Comparison of ENCODE assay signal across 25 cellular contexts in the genomic region with DNA sequence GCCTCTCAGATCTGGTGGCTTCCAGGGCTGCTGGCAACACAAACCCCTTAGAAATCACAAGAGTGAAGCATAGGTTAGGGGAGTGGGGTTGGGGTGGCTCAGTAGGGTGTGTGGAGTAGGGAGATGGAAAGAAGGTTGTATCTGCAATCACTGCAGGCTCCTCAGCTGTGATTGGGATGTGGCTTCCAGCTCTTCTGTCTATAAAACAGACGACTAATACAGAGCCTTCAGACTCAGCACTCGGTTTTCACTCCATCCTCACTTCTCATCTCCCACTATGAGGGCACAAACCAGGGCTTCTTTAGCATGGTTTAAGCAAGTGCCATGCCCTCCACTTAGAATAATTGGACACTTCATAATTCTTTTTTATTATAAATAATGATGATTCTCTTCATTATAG. TPM values are rescaled to one million over a fixed set of nuclear protein-coding genes. Genes with fewer than 3 reads are reported as not detected.
"Had no signal": no experiment of that assay in that cellular context is flagged by ENCODE, and none has a peak within 500 bp of the region (broad histone marks: within the 10 kb centered on the region; RNA-seq: fewer than 3 reads in every experiment).

No MANE protein-coding gene starts in this region.

- H3K27ac ChIP-seq: coronary artery, esophagus muscularis mucosa, foreskin keratinocyte, heart right ventricle, lower lobe of right lung, neural progenitor cell, parathyroid adenoma, thoracic aorta, tibial nerve, upper lobe of right lung, uterus had no signal

- H3K9ac ChIP-seq: neural progenitor cell, parathyroid adenoma had no signal

- H3K27ac Mint-ChIP-seq: immature natural killer cell; naive thymus-derived CD4-positive, alpha-beta T cell; nephron; neural progenitor cell; progenitor cell of endocrine pancreas; stimulated activated naive B cell treated with anti-CD40 and anti-IgM and Interleukin-4, amounts not matched to agents 10 μg/mL and 1 μg/mL and 100 μg/mL, for 72 hours; stimulated activated naive CD8-positive, alpha-beta T cell treated with anti-CD3 and anti-CD28 coated beads, Interleukin-15, Interleukin-2, amounts not matched to agents 100 ng/mL and 50 ng/mL, for 24 hours had no signal

- H3K4me2 ChIP-seq: neural progenitor cell had no signal

- H3K4me3 ChIP-seq: coronary artery, esophagus muscularis mucosa, heart right ventricle, lower lobe of right lung, neural progenitor cell, thoracic aorta, tibial nerve, upper lobe of right lung, uterus had no signal

- H3K36me3 ChIP-seq: esophagus muscularis mucosa, heart right ventricle, lower lobe of right lung, neural progenitor cell, thoracic aorta, tibial nerve, upper lobe of right lung, uterus had no signal

- H3K4me1 ChIP-seq: esophagus muscularis mucosa, foreskin keratinocyte, heart right ventricle, lower lobe of right lung, neural progenitor cell, parathyroid adenoma, tibial nerve, upper lobe of right lung, uterus had no signal

- H3K4me1 Mint-ChIP-seq: immature natural killer cell; naive thymus-derived CD4-positive, alpha-beta T cell; nephron; stimulated activated naive B cell treated with anti-CD40 and anti-IgM and Interleukin-4, amounts not matched to agents 10 μg/mL and 1 μg/mL and 100 μg/mL, for 72 hours had no signal

- H3K4me3 Mint-ChIP-seq: immature natural killer cell; naive thymus-derived CD4-positive, alpha-beta T cell; nephron; neural progenitor cell; stimulated activated naive B cell treated with anti-CD40 and anti-IgM and Interleukin-4, amounts not matched to agents 10 μg/mL and 1 μg/mL and 100 μg/mL, for 72 hours; stimulated activated naive CD8-positive, alpha-beta T cell treated with anti-CD3 and anti-CD28 coated beads, Interleukin-15, Interleukin-2, amounts not matched to agents 100 ng/mL and 50 ng/mL, for 24 hours had no signal

- DNase-seq: dermis blood vessel endothelial cell; effector memory CD4-positive, alpha-beta T cell; foreskin keratinocyte; glutamatergic neuron; heart right ventricle; hypothalamus; immature natural killer cell; left ventricle myocardium superior; lower lobe of right lung; naive thymus-derived CD4-positive, alpha-beta T cell; stimulated activated CD4-positive, alpha-beta T cell treated with anti-CD3 and anti-CD28 coated beads, Interleukin-4, amount 100 ng/mL, for 4 hours; stimulated activated naive B cell treated with anti-CD40 and anti-IgM and Interleukin-4, amounts not matched to agents 10 μg/mL and 1 μg/mL and 100 μg/mL, for 72 hours; upper lobe of right lung; uterus had no signal

- H3K27me3 ChIP-seq: esophagus muscularis mucosa, foreskin keratinocyte, heart right ventricle, neural progenitor cell, tibial nerve, upper lobe of right lung, uterus had no signal

- H3K27me3 Mint-ChIP-seq: progenitor cell of endocrine pancreas; stimulated activated naive B cell treated with anti-CD40 and anti-IgM and Interleukin-4, amounts not matched to agents 10 μg/mL and 1 μg/mL and 100 μg/mL, for 72 hours had no signal

- H3K36me3 Mint-ChIP-seq: immature natural killer cell; naive thymus-derived CD4-positive, alpha-beta T cell; neural progenitor cell; stimulated activated naive B cell treated with anti-CD40 and anti-IgM and Interleukin-4, amounts not matched to agents 10 μg/mL and 1 μg/mL and 100 μg/mL, for 72 hours had no signal

- H3K79me2 ChIP-seq: parathyroid adenoma had no signal

- H3K9me3 Mint-ChIP-seq: neural progenitor cell; stimulated activated naive CD8-positive, alpha-beta T cell treated with anti-CD3 and anti-CD28 coated beads, Interleukin-15, Interleukin-2, amounts not matched to agents 100 ng/mL and 50 ng/mL, for 24 hours had no signal

- FAIRE-seq: endothelial cell of umbilical vein, keratinocyte had no signal

- H2AFZ ChIP-seq: neural progenitor cell, parathyroid adenoma had no signal

- H3K9me3 ChIP-seq: esophagus muscularis mucosa, heart right ventricle, lower lobe of right lung, thoracic aorta, tibial nerve, upper lobe of right lung, uterus had no signal

RNA-seq across cellular contexts. Expression of gene CAP2, which starts 46.4 kb away (rescaled TPM):
- total RNA-seq: naive thymus-derived CD4-positive, alpha-beta T cell had no signal
- polyA plus RNA-seq: immature natural killer cell; naive thymus-derived CD4-positive, alpha-beta T cell had no signal
